8 cellular contexts compared by ENCODE assay signal in the genomic region with DNA sequence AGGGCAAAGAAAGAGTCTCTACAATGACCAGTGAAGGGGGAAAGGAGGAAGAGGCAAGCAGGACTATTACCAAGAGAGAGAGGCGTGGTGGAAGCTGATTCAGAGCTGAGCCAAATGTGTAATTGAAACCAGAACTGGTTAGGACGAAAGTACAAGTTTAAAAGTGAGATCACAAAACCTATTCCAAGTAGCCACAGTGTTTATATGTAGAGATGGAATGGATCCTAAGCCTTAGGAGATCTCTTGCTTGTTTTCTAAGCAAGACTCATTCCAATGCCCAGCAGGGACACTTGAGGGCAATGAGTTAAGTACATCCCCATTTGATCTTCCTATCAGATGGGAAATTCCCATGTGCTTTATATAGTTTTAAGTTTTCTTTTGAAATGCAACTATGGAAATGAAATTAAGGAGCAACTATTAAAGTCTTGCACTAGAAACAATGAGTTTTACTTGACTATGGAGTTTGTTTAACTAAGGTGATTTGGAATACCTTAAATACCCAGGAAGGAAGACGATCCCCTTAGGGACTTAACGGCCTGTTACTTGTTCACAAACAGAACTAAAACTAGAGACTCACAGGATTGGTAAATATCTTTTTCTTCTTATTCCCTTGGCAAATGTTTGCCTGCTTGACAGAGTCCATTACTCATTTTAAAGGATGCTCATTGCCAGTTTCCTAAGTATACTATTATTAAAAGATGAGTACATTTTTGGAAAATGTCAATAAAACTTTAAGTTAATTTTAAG. TPM values are rescaled to one million over a fixed set of nuclear protein-coding genes. Genes with fewer than 3 reads are reported as not detected.
A peak's percentile ranks its signal among the peaks of the same experiment; 100 is the strongest.
DNase-seq lines count a peak whose midpoint lies in the region; ATAC-seq lines count a peak whose summit lies in the region.
"Had no signal": no experiment of that assay in that cellular context is flagged by ENCODE, and none has a peak within 500 bp of the region (broad histone marks: within the 10 kb centered on the region; RNA-seq: fewer than 3 reads in every experiment).

No MANE protein-coding gene starts in this region.

- no peaks in the 10 kb centered on the region for H3K9me3 Mint-ChIP-seq in activated T-helper 1 cell treated with anti-CD3 and anti-CD28 coated beads, Interleukin-12 subunit alpha, Interleukin-12 subunit beta, Interleukin-2, Interleukin-4 antibody, amounts not matched to agents 30 ng/mL and 10 ng/mL and 1 ng/mL, durations not matched to agents 14 hours and 24 hours and 36 hours
- no peaks in the 10 kb centered on the region for H3K9me3 Mint-ChIP-seq in activated naive CD4-positive, alpha-beta T cell treated with anti-CD3 and anti-CD28 coated beads for 36 hours
- H3K9me3 Mint-ChIP-seq: T-helper 1 cell treated with Interleukin-12 subunit alpha and Interleukin-12 subunit beta and Interleukin-4 antibody, amounts not matched to agents 30 μg/mL and 1 μg/mL, for 36 hours had no signal

- intact Hi-C loops in activated T-helper 1 cell treated with anti-CD3 and anti-CD28 coated beads, Interleukin-12 subunit alpha, Interleukin-12 subunit beta, Interleukin-2, Interleukin-4 antibody, amounts not matched to agents 30 ng/mL and 10 ng/mL and 1 ng/mL, durations not matched to agents 14 hours and 24 hours and 36 hours (cut with micrococcal nuclease) = no loop called here
- intact Hi-C loops in activated naive CD4-positive, alpha-beta T cell treated with anti-CD3 and anti-CD28 coated beads for 36 hours (cut with micrococcal nuclease) = no loop called here

- no peak overlapping the region for H3K4me3 Mint-ChIP-seq in activated T-helper 1 cell treated with anti-CD3 and anti-CD28 coated beads, Interleukin-12 subunit alpha, Interleukin-12 subunit beta, Interleukin-2, Interleukin-4 antibody, amounts not matched to agents 30 ng/mL and 10 ng/mL and 1 ng/mL, durations not matched to agents 14 hours and 24 hours and 36 hours
- no peak overlapping the region for H3K4me3 Mint-ChIP-seq in activated naive CD4-positive, alpha-beta T cell treated with anti-CD3 and anti-CD28 coated beads for 36 hours
- H3K4me3 Mint-ChIP-seq: T-helper 1 cell treated with Interleukin-12 subunit alpha and Interleukin-12 subunit beta and Interleukin-4 antibody, amounts not matched to agents 30 μg/mL and 1 μg/mL, for 36 hours had no signal

- H3K27me3 Mint-ChIP-seq in activated T-helper 1 cell treated with anti-CD3 and anti-CD28 coated beads, Interleukin-12 subunit alpha, Interleukin-12 subunit beta, Interleukin-2, Interleukin-4 antibody, amounts not matched to agents 30 ng/mL and 10 ng/mL and 1 ng/mL, durations not matched to agents 14 hours and 24 hours and 36 hours (ENCODE audit: insufficient read depth) = peaks cover 3% of the 10 kb centered on the region
- peaks cover 8% of the 10 kb centered on the region for H3K27me3 Mint-ChIP-seq in activated naive CD4-positive, alpha-beta T cell treated with anti-CD3 and anti-CD28 coated beads for 36 hours (ENCODE audit: low read depth)

- H3K27ac Mint-ChIP-seq in activated T-helper 1 cell treated with anti-CD3 and anti-CD28 coated beads, Interleukin-12 subunit alpha, Interleukin-12 subunit beta, Interleukin-2, Interleukin-4 antibody, amounts not matched to agents 30 ng/mL and 10 ng/mL and 1 ng/mL, durations not matched to agents 14 hours and 24 hours and 36 hours = no peak overlapping the region
- H3K27ac Mint-ChIP-seq in activated naive CD4-positive, alpha-beta T cell treated with anti-CD3 and anti-CD28 coated beads for 36 hours = no peak overlapping the region
- H3K27ac Mint-ChIP-seq: T-helper 1 cell treated with Interleukin-12 subunit alpha and Interleukin-12 subunit beta and Interleukin-4 antibody, amounts not matched to agents 30 μg/mL and 1 μg/mL, for 36 hours had no signal

- H3K36me3 Mint-ChIP-seq in activated T-helper 1 cell treated with anti-CD3 and anti-CD28 coated beads, Interleukin-12 subunit alpha, Interleukin-12 subunit beta, Interleukin-2, Interleukin-4 antibody, amounts not matched to agents 30 ng/mL and 10 ng/mL and 1 ng/mL, durations not matched to agents 14 hours and 24 hours and 36 hours (ENCODE audit: low read depth) = no peaks in the 10 kb centered on the region
- H3K36me3 Mint-ChIP-seq in activated naive CD4-positive, alpha-beta T cell treated with anti-CD3 and anti-CD28 coated beads for 36 hours (ENCODE audit: low read depth) = no peaks in the 10 kb centered on the region

- ATAC-seq in GM18870 (IDR thresholded peaks at IDR 0.05; ENCODE audit: unreplicated experiment) = peak; percentile 94
- peak; percentile 93 for ATAC-seq in HG02571 (IDR thresholded peaks at IDR 0.05; ENCODE audit: unreplicated experiment)

- CTCF ChIA-PET in activated naive CD4-positive, alpha-beta T cell treated with anti-CD3 and anti-CD28 coated beads for 36 hours (lab: Charles Lee) = no interaction called here

- H3K4me1 Mint-ChIP-seq in activated T-helper 1 cell treated with anti-CD3 and anti-CD28 coated beads, Interleukin-12 subunit alpha, Interleukin-12 subunit beta, Interleukin-2, Interleukin-4 antibody, amounts not matched to agents 30 ng/mL and 10 ng/mL and 1 ng/mL, durations not matched to agents 14 hours and 24 hours and 36 hours (ENCODE audit: low read depth) = peaks cover 5% of the 10 kb centered on the region
- H3K4me1 Mint-ChIP-seq in activated naive CD4-positive, alpha-beta T cell treated with anti-CD3 and anti-CD28 coated beads for 36 hours (ENCODE audit: low read depth) = no peaks in the 10 kb centered on the region

- DNase-seq in NOMO-1 treated with DMSO at 0.1 percent for 48 hours (lab: John Stamatoyannopoulos, UW; ENCODE audit: unreplicated experiment) (peak; percentile 65), myocyte (ENCODE audit: low read depth) (peak; percentile 50), D341Med (ENCODE audit: low spot score) (no peak)
- no peak for DNase-seq in activated T-helper 1 cell treated with anti-CD3 and anti-CD28 coated beads, Interleukin-12 subunit alpha, Interleukin-12 subunit beta, Interleukin-2, Interleukin-4 antibody, amounts not matched to agents 30 ng/mL and 10 ng/mL and 1 ng/mL, durations not matched to agents 14 hours and 24 hours and 36 hours (ENCODE audit: low spot score)
- DNase-seq in activated naive CD4-positive, alpha-beta T cell treated with anti-CD3 and anti-CD28 coated beads for 36 hours = no peak

RNA-seq across cellular contexts. Expression of gene SNX2, which starts 51.1 kb away (rescaled TPM):
- 36.6 and 41.1 TPM in 2 replicates for total RNA-seq in myocyte
- polyA plus RNA-seq in myocyte (2012) = 24.4 TPM
- 30.5 and 35.0 TPM in 2 replicates for total RNA-seq in activated T-helper 1 cell treated with anti-CD3 and anti-CD28 coated beads, Interleukin-12 subunit alpha, Interleukin-12 subunit beta, Interleukin-2, Interleukin-4 antibody, amounts not matched to agents 30 ng/mL and 10 ng/mL and 1 ng/mL, durations not matched to agents 14 hours and 24 hours and 36 hours
- 10 to 100 TPM; 47.3 to 48.0 TPM for total RNA-seq in activated naive CD4-positive, alpha-beta T cell treated with anti-CD3 and anti-CD28 coated beads for 36 hours

Comparison
In these comparisons a context has a peak if more than half of its experiments do, and no peak if none do; other contexts are left out.
1. DNase-seq: peak in NOMO-1 treated with DMSO at 0.1 percent for 48 hours (single experiment) and myocyte (single experiment); none in activated T-helper 1 cell treated with anti-CD3 and anti-CD28 coated beads, Interleukin-12 subunit alpha, Interleukin-12 subunit beta, Interleukin-2, Interleukin-4 antibody, amounts not matched to agents 30 ng/mL and 10 ng/mL and 1 ng/mL, durations not matched to agents 14 hours and 24 hours and 36 hours (single experiment), activated naive CD4-positive, alpha-beta T cell treated with anti-CD3 and anti-CD28 coated beads for 36 hours (single experiment) and D341Med (single experiment).